Comparison of ENCODE assay signal across 19 cellular contexts in genomic region chr12:127928615-127929014, GRCh38.
DNase-seq lines count a peak whose midpoint lies in the region; ATAC-seq, FAIRE-seq and TF ChIP-seq lines count a peak whose summit lies in the region.
"Had no signal": no experiment of that assay in that cellular context is flagged by ENCODE, and none has a peak within 500 bp of the region (broad histone marks: within the 10 kb centered on the region; RNA-seq: fewer than 3 reads in every experiment).

No MANE protein-coding gene starts in this region.

- H3F3A ChIP-seq in smooth muscle cell (ENCODE audit: low read depth), result no peaks in the 10 kb centered on the region

- no peak overlapping the region for H3K4ac ChIP-seq in neuronal stem cell (ENCODE audit: low read length)

- 31% methylated on average over 2 of the region's 2 CpGs for WGBS in smooth muscle cell (ENCODE audit: low lambda C conversion rate)
- no CpG with 5 or more reads among the region's 2 CpGs for WGBS in neuronal stem cell (ENCODE audit: extremely low coverage in 2 of 2, insufficient read length in 2 of 2, insufficient replicate concordance in 1 of 2), 2 donors

- H3K27me3 Mint-ChIP-seq in astrocyte (ENCODE audit: low read depth, unreplicated experiment), result no peaks in the 10 kb centered on the region
- no peaks in the 10 kb centered on the region for H3K27me3 Mint-ChIP-seq in activated T-helper 1 cell treated with anti-CD3 and anti-CD28 coated beads, Interleukin-12 subunit alpha, Interleukin-12 subunit beta, Interleukin-2, Interleukin-4 antibody, amounts not matched to agents 30 ng/mL and 10 ng/mL and 1 ng/mL, durations not matched to agents 14 hours and 24 hours and 36 hours (ENCODE audit: insufficient read depth)

- H3K4me3 Mint-ChIP-seq in astrocyte (ENCODE audit: unreplicated experiment), result no peak overlapping the region
- H3K4me3 Mint-ChIP-seq in activated T-helper 1 cell treated with anti-CD3 and anti-CD28 coated beads, Interleukin-12 subunit alpha, Interleukin-12 subunit beta, Interleukin-2, Interleukin-4 antibody, amounts not matched to agents 30 ng/mL and 10 ng/mL and 1 ng/mL, durations not matched to agents 14 hours and 24 hours and 36 hours, result no peak overlapping the region

- H3K27ac Mint-ChIP-seq in astrocyte (ENCODE audit: unreplicated experiment), result no peak overlapping the region
- no peak overlapping the region for H3K27ac Mint-ChIP-seq in activated T-helper 1 cell treated with anti-CD3 and anti-CD28 coated beads, Interleukin-12 subunit alpha, Interleukin-12 subunit beta, Interleukin-2, Interleukin-4 antibody, amounts not matched to agents 30 ng/mL and 10 ng/mL and 1 ng/mL, durations not matched to agents 14 hours and 24 hours and 36 hours

- H3K9me3 Mint-ChIP-seq in astrocyte (ENCODE audit: unreplicated experiment), result peaks cover 2% of the 10 kb centered on the region
- H3K9me3 Mint-ChIP-seq in activated T-helper 1 cell treated with anti-CD3 and anti-CD28 coated beads, Interleukin-12 subunit alpha, Interleukin-12 subunit beta, Interleukin-2, Interleukin-4 antibody, amounts not matched to agents 30 ng/mL and 10 ng/mL and 1 ng/mL, durations not matched to agents 14 hours and 24 hours and 36 hours, result no peaks in the 10 kb centered on the region

- no peaks in the 10 kb centered on the region for H3K4me1 Mint-ChIP-seq in astrocyte (ENCODE audit: low read depth, unreplicated experiment)
- H3K4me1 Mint-ChIP-seq in activated T-helper 1 cell treated with anti-CD3 and anti-CD28 coated beads, Interleukin-12 subunit alpha, Interleukin-12 subunit beta, Interleukin-2, Interleukin-4 antibody, amounts not matched to agents 30 ng/mL and 10 ng/mL and 1 ng/mL, durations not matched to agents 14 hours and 24 hours and 36 hours (ENCODE audit: low read depth), result no peaks in the 10 kb centered on the region

- no peak overlapping the region for H2BK5ac ChIP-seq in neuronal stem cell (ENCODE audit: low read length)

- no peak overlapping the region for H2AK5ac ChIP-seq in neuronal stem cell (ENCODE audit: low read depth, low read length)

- H3K14ac ChIP-seq in neuronal stem cell (ENCODE audit: low read length), result no peak overlapping the region

- H3K36me3 ChIP-seq in astrocyte (ENCODE audit: insufficient read depth, low read length) (no peaks in the 10 kb centered on the region), left ventricle myocardium inferior (no peaks in the 10 kb centered on the region), smooth muscle cell (ENCODE audit: low read depth) (no peaks in the 10 kb centered on the region), upper lobe of right lung (no peaks in the 10 kb centered on the region), neuronal stem cell (replicated peaks in 1 of 2; ENCODE audit: control insufficient read depth in 2 of 2, insufficient read depth in 2 of 2, low read length in 2 of 2) (no peaks in the 10 kb centered on the region)
- H3K36me3 ChIP-seq: Peyer's patch had no signal

- no peaks in the 10 kb centered on the region for H3K9me3 ChIP-seq in astrocyte (ENCODE audit: insufficient read depth, low read depth, low read length)
- no peaks in the 10 kb centered on the region for H3K9me3 ChIP-seq in left ventricle myocardium inferior (replicated peaks)
- H3K9me3 ChIP-seq in smooth muscle cell (replicated peaks; ENCODE audit: low read depth), result no peaks in the 10 kb centered on the region
- H3K9me3 ChIP-seq in upper lobe of right lung, result no peaks in the 10 kb centered on the region
- H3K9me3 ChIP-seq in neuronal stem cell (replicated peaks in 1 of 2; ENCODE audit: control insufficient read depth in 2 of 2, insufficient read depth in 1 of 2, low read depth in 1 of 2, low read length in 2 of 2), result no peaks in the 10 kb centered on the region
- H3K9me3 ChIP-seq: Peyer's patch had no signal

- H3K27me3 ChIP-seq in astrocyte (ENCODE audit: insufficient read depth, low read length) (no peaks in the 10 kb centered on the region), left ventricle myocardium inferior (ENCODE audit: low read depth) (no peaks in the 10 kb centered on the region), smooth muscle cell (ENCODE audit: low read depth) (no peaks in the 10 kb centered on the region), upper lobe of right lung (no peaks in the 10 kb centered on the region), neuronal stem cell (ENCODE audit: control insufficient read depth in 3 of 3, insufficient read depth in 3 of 3, low read depth in 1 of 3, low read length in 3 of 3) (no peaks in the 10 kb centered on the region)
- H3K27me3 ChIP-seq: Peyer's patch had no signal

- H3K4me3 ChIP-seq in astrocyte (ENCODE audit: insufficient read depth, low read depth, low read length) (no peak overlapping the region), left ventricle myocardium inferior (no peak overlapping the region), smooth muscle cell (no peak overlapping the region), upper lobe of right lung (no peak overlapping the region), neuronal stem cell (ENCODE audit: low read length in 2 of 2) (no peak overlapping the region)
- H3K4me3 ChIP-seq: Peyer's patch had no signal

- no peak overlapping the region for H2BK15ac ChIP-seq in neuronal stem cell (ENCODE audit: low read length)

- no peak overlapping the region for H4K91ac ChIP-seq in neuronal stem cell (ENCODE audit: low read depth, low read length, poor library complexity)

- H4K20me1 ChIP-seq in astrocyte (ENCODE audit: insufficient read depth, low read length), result no peaks in the 10 kb centered on the region
- H4K20me1 ChIP-seq in smooth muscle cell (ENCODE audit: low read depth), result no peaks in the 10 kb centered on the region

- H3K9ac ChIP-seq in astrocyte (ENCODE audit: low read length), result peak overlapping the region; percentile 45
- H3K9ac ChIP-seq in smooth muscle cell (ENCODE audit: low read depth), result no peak overlapping the region
- no peak overlapping the region for H3K9ac ChIP-seq in neuronal stem cell (ENCODE audit: low read depth, low read length, poor library complexity)

- DNase-seq in GM04503 (ENCODE audit: low read depth) (peak; percentile 15), astrocyte (ENCODE audit: low read depth) (peak; percentile 63), left ventricle myocardium inferior (no peak), smooth muscle cell (lab: John Stamatoyannopoulos, UW; ENCODE audit: unreplicated experiment) (no peak), upper lobe of right lung (no peak), neuronal stem cell (ENCODE audit: low spot score) (no peak)
- DNase-seq in activated T-helper 1 cell treated with anti-CD3 and anti-CD28 coated beads, Interleukin-12 subunit alpha, Interleukin-12 subunit beta, Interleukin-2, Interleukin-4 antibody, amounts not matched to agents 30 ng/mL and 10 ng/mL and 1 ng/mL, durations not matched to agents 14 hours and 24 hours and 36 hours (ENCODE audit: low spot score), result no peak
- DNase-seq: activated CD8-positive, alpha-beta memory T cell treated with anti-CD3 and anti-CD28 coated beads, Interleukin-2, amount 50 U/mL, for 4 hours; activated naive CD4-positive, alpha-beta T cell treated with anti-CD3 and anti-CD28 coated beads, Interleukin-2, amount 50 U/mL, for 16 hours; H7; Kasumi-1; NCI-H1930; NCI-H526; Peyer's patch; stimulated activated CD4-positive, alpha-beta T cell treated with anti-CD3 and anti-CD28 coated beads, Interleukin-2, amount 100 ng/mL, for 48 hours had no signal

- H3K18ac ChIP-seq in neuronal stem cell (ENCODE audit: low read length), result no peak overlapping the region

- H3K79me2 ChIP-seq in astrocyte (ENCODE audit: insufficient read depth, low read length), result no peaks in the 10 kb centered on the region
- no peaks in the 10 kb centered on the region for H3K79me2 ChIP-seq in smooth muscle cell (ENCODE audit: low read depth)

- ATAC-seq in HG02938 (IDR thresholded peaks at IDR 0.05; ENCODE audit: unreplicated experiment) (no peak), upper lobe of right lung (no peak)

- no peak overlapping the region for H2BK12ac ChIP-seq in neuronal stem cell (ENCODE audit: low read length)

- H3K4me2 ChIP-seq in astrocyte (ENCODE audit: low read length), result peak overlapping the region; percentile 75
- H3K4me2 ChIP-seq in smooth muscle cell, result peak overlapping the region; percentile 46
- H3K4me2 ChIP-seq in neuronal stem cell (ENCODE audit: insufficient read depth, low read length, poor library complexity, severe bottlenecking), result no peak overlapping the region

- H2AFZ ChIP-seq in astrocyte (ENCODE audit: low read depth, low read length) (no peak overlapping the region), smooth muscle cell (ENCODE audit: low read depth) (no peak overlapping the region), neuronal stem cell (ENCODE audit: low read length) (no peak overlapping the region)

- intact Hi-C loops in left ventricle myocardium inferior (cut with micrococcal nuclease) (no loop called here), upper lobe of right lung (cut with DNase I) (no loop called here)
- intact Hi-C loops in activated T-helper 1 cell treated with anti-CD3 and anti-CD28 coated beads, Interleukin-12 subunit alpha, Interleukin-12 subunit beta, Interleukin-2, Interleukin-4 antibody, amounts not matched to agents 30 ng/mL and 10 ng/mL and 1 ng/mL, durations not matched to agents 14 hours and 24 hours and 36 hours (cut with micrococcal nuclease), result no loop called here

- H3K4me1 ChIP-seq in astrocyte (ENCODE audit: insufficient read depth, low read length) (peaks cover 15% of the 10 kb centered on the region), left ventricle myocardium inferior (peaks cover 19% of the 10 kb centered on the region), smooth muscle cell (ENCODE audit: low read depth) (no peaks in the 10 kb centered on the region), upper lobe of right lung (no peaks in the 10 kb centered on the region), neuronal stem cell (ENCODE audit: control insufficient read depth in 2 of 2, insufficient read depth in 1 of 2, low read depth in 1 of 2, low read length in 2 of 2) (no peaks in the 10 kb centered on the region)
- H3K4me1 ChIP-seq: Peyer's patch had no signal

- H3K27ac ChIP-seq in astrocyte (ENCODE audit: low read depth, low read length), result peak overlapping the region; percentile 64
- peak overlapping the region; percentile 58 for H3K27ac ChIP-seq in left ventricle myocardium inferior (replicated peaks)
- peak overlapping the region; percentile 73 for H3K27ac ChIP-seq in smooth muscle cell (ENCODE audit: low read depth)
- H3K27ac ChIP-seq in upper lobe of right lung, result no peak overlapping the region
- no peak overlapping the region for H3K27ac ChIP-seq in neuronal stem cell (replicated peaks; ENCODE audit: low read length)
- H3K27ac ChIP-seq: C4-2B, Peyer's patch had no signal

- TF ChIP-seq CTCF in astrocyte (IDR thresholded peaks at IDR 0.05; ENCODE audit: insufficient read depth, low read depth, low read length) (no peak), left ventricle myocardium inferior (IDR thresholded peaks at IDR 0.05; ENCODE audit: borderline replicate concordance) (no peak), smooth muscle cell (IDR thresholded peaks at IDR 0.05; ENCODE audit: borderline replicate concordance, insufficient read depth, poor library complexity, severe bottlenecking) (no peak), upper lobe of right lung (IDR thresholded peaks at IDR 0.05) (no peak)

- peak; percentile 98 for FAIRE-seq in astrocyte (lab: Jason Lieb, UNC)
- FAIRE-seq: colon, urothelium cell line had no signal

- no peaks in the 10 kb centered on the region for H3K79me1 ChIP-seq in neuronal stem cell (ENCODE audit: low read depth, low read length)

- H3K36me3 Mint-ChIP-seq in astrocyte (ENCODE audit: low read depth, unreplicated experiment), result no peaks in the 10 kb centered on the region
- no peaks in the 10 kb centered on the region for H3K36me3 Mint-ChIP-seq in activated T-helper 1 cell treated with anti-CD3 and anti-CD28 coated beads, Interleukin-12 subunit alpha, Interleukin-12 subunit beta, Interleukin-2, Interleukin-4 antibody, amounts not matched to agents 30 ng/mL and 10 ng/mL and 1 ng/mL, durations not matched to agents 14 hours and 24 hours and 36 hours (ENCODE audit: low read depth)

- no peak overlapping the region for H4K8ac ChIP-seq in neuronal stem cell (ENCODE audit: low read depth, low read length)

- H2BK120ac ChIP-seq in neuronal stem cell (ENCODE audit: low read depth, low read length), result no peak overlapping the region

- no peak overlapping the region for H3K23ac ChIP-seq in neuronal stem cell (ENCODE audit: low read depth, low read length, poor library complexity)

Comparison
In these comparisons a context has a peak if more than half of its experiments do, and no peak if none do; other contexts are left out.
1. DNase-seq: peak in GM04503 (single experiment) and astrocyte (single experiment); none in left ventricle myocardium inferior (single experiment), smooth muscle cell (single experiment), activated T-helper 1 cell treated with anti-CD3 and anti-CD28 coated beads, Interleukin-12 subunit alpha, Interleukin-12 subunit beta, Interleukin-2, Interleukin-4 antibody, amounts not matched to agents 30 ng/mL and 10 ng/mL and 1 ng/mL, durations not matched to agents 14 hours and 24 hours and 36 hours (single experiment), upper lobe of right lung (single experiment) and neuronal stem cell (single experiment).
2. H3K27ac ChIP-seq: peak in astrocyte (single experiment), left ventricle myocardium inferior (single experiment) and smooth muscle cell (single experiment); none in upper lobe of right lung (single experiment) and neuronal stem cell (single experiment).